ENCODE assay signal across 18 cellular contexts in genomic region chr5:68169898-68170297, GRCh38. TPM values are rescaled to one million over a fixed set of nuclear protein-coding genes. Genes with fewer than 3 reads are reported as not detected.
A peak's percentile ranks its signal among the peaks of the same experiment; 100 is the strongest.
DNase-seq lines count a peak whose midpoint lies in the region; ATAC-seq and TF ChIP-seq lines count a peak whose summit lies in the region.
"Had no signal": no experiment of that assay in that cellular context is flagged by ENCODE, and none has a peak within 500 bp of the region (broad histone marks: within the 10 kb centered on the region; RNA-seq: fewer than 3 reads in every experiment).

No MANE protein-coding gene starts in this region.

- CTCF ChIA-PET in GM10248 (lab: Yijun Ruan, JAX), result no interaction called here

- no peak overlapping the region for H3K27ac Mint-ChIP-seq in endodermal cell
- H3K27ac Mint-ChIP-seq: activated CD8-positive, alpha-beta T cell treated with anti-CD3 and anti-CD28 coated beads for 36 hours; activated T-helper 17 cell treated with anti-CD3 and anti-CD28 coated beads, Interleukin-2, amount 50 U/mL, for 72 hours; type B pancreatic cell had no signal

- H3K36me3 ChIP-seq in endodermal cell (ENCODE audit: control insufficient read depth, insufficient read depth, low read length) (no peaks in the 10 kb centered on the region), lower lobe of right lung (no peaks in the 10 kb centered on the region), gastrocnemius medialis (no peaks in the 10 kb centered on the region)
- H3K36me3 ChIP-seq: SJCRH30 had no signal

- H3K27ac ChIP-seq in endodermal cell (ENCODE audit: low read depth, low read length) (peak overlapping the region; percentile 65), lower lobe of right lung (no peak overlapping the region), gastrocnemius medialis (peak overlapping the region; percentile 73 to 86 (median 85))
- H3K27ac ChIP-seq: HL-60, SJCRH30 had no signal

- H3K9me3 Mint-ChIP-seq in endodermal cell, result no peaks in the 10 kb centered on the region
- H3K9me3 Mint-ChIP-seq: activated CD8-positive, alpha-beta T cell treated with anti-CD3 and anti-CD28 coated beads for 36 hours; activated T-helper 17 cell treated with anti-CD3 and anti-CD28 coated beads, Interleukin-2, amount 50 U/mL, for 72 hours; type B pancreatic cell had no signal

- H3K9ac ChIP-seq in endodermal cell (ENCODE audit: extremely low read depth, low read length, poor library complexity, severe bottlenecking), result no peak overlapping the region

- WGBS in endodermal cell (ENCODE audit: insufficient coverage in 1 of 2, insufficient read length in 1 of 2), 2 experiments, result 0% methylated on average over 1 of the region's 1 CpG; no CpG with 5 or more reads in 1 of the 2 experiments

- H3K9me3 ChIP-seq in endodermal cell (ENCODE audit: control insufficient read depth, low read length) (no peaks in the 10 kb centered on the region), lower lobe of right lung (no peaks in the 10 kb centered on the region), gastrocnemius medialis (no peaks in the 10 kb centered on the region)
- H3K9me3 ChIP-seq: SJCRH30 had no signal

- H3K4me3 Mint-ChIP-seq in endodermal cell, result no peak overlapping the region
- H3K4me3 Mint-ChIP-seq: activated CD8-positive, alpha-beta T cell treated with anti-CD3 and anti-CD28 coated beads for 36 hours; activated T-helper 17 cell treated with anti-CD3 and anti-CD28 coated beads, Interleukin-2, amount 50 U/mL, for 72 hours; type B pancreatic cell had no signal

- ATAC-seq in lower lobe of right lung (peak; percentile 17 to 57), gastrocnemius medialis (no peak), HG02970 (IDR thresholded peaks at IDR 0.05; ENCODE audit: low FRiP score, unreplicated experiment) (no peak)
- ATAC-seq: activated CD8-positive, alpha-beta T cell treated with anti-CD3 and anti-CD28 coated beads for 36 hours; activated T-helper 17 cell treated with anti-CD3 and anti-CD28 coated beads, Interleukin-2, amount 50 U/mL, for 72 hours had no signal

- no peak for TF ChIP-seq POLR2A in gastrocnemius medialis (IDR thresholded peaks at IDR 0.05)

- H3K4me1 Mint-ChIP-seq in endodermal cell, result peaks cover 19% of the 10 kb centered on the region
- H3K4me1 Mint-ChIP-seq: activated T-helper 17 cell treated with anti-CD3 and anti-CD28 coated beads, Interleukin-2, amount 50 U/mL, for 72 hours had no signal

- H3K36me3 Mint-ChIP-seq in endodermal cell (ENCODE audit: low read depth), result no peaks in the 10 kb centered on the region
- H3K36me3 Mint-ChIP-seq: type B pancreatic cell had no signal

- H3K4me3 ChIP-seq in endodermal cell (ENCODE audit: low read length), result no peak overlapping the region
- no peak overlapping the region for H3K4me3 ChIP-seq in lower lobe of right lung
- H3K4me3 ChIP-seq in gastrocnemius medialis, result no peak overlapping the region
- H3K4me3 ChIP-seq: SJCRH30 had no signal

- H3K4me1 ChIP-seq in endodermal cell (ENCODE audit: control insufficient read depth, insufficient read depth, low read length) (peaks cover 5% of the 10 kb centered on the region), lower lobe of right lung (peaks cover 3% of the 10 kb centered on the region), gastrocnemius medialis (peaks cover 27 to 31% of the 10 kb centered on the region in 2 donors)

- in situ Hi-C loops in gastrocnemius medialis (cut with MboI; ENCODE audit: low sequenced_read_pairs in 4 of 4), result no loop called here

- H3K27me3 Mint-ChIP-seq in endodermal cell (ENCODE audit: insufficient read depth), result peaks cover 7% of the 10 kb centered on the region
- H3K27me3 Mint-ChIP-seq: activated CD8-positive, alpha-beta T cell treated with anti-CD3 and anti-CD28 coated beads for 36 hours; activated T-helper 17 cell treated with anti-CD3 and anti-CD28 coated beads, Interleukin-2, amount 50 U/mL, for 72 hours had no signal

- intact Hi-C loops in lower lobe of right lung (cut with DNase I), result no loop called here
- intact Hi-C loops in gastrocnemius medialis (cut with DNase I; ENCODE audit: low total_unique reads), result loop anchor here (2.0 to 10.0 kb wide), 3 partner anchors 475 to 925 kb away; no protein-coding TSS in a partner anchor

- TF ChIP-seq CTCF in endodermal cell (conservative IDR thresholded peaks at IDR 0.05) (no peak), lower lobe of right lung (IDR thresholded peaks at IDR 0.05) (no peak), gastrocnemius medialis (IDR thresholded peaks at IDR 0.05 in 4 of 5, conservative IDR thresholded peaks at IDR 0.05 in 1 of 5) (no peak), GM10248 (IDR thresholded peaks at IDR 0.05; ENCODE audit: control extremely low read depth, extremely low read depth, low read depth, missing control alignments) (no peak)

- POLR2A ChIA-PET in GM10248 (lab: Yijun Ruan, JAX), result no interaction called here

- peak; percentile 68 for DNase-seq in LHCN-M2 (ENCODE audit: low read depth)
- no peak for DNase-seq in endodermal cell
- no peak for DNase-seq in lower lobe of right lung
- no peak for DNase-seq in gastrocnemius medialis
- DNase-seq in NK-92 treated with Interleukin-12 subunit alpha and Interleukin-12 subunit beta, amount 100 ng/mL, for 24 hours (lab: John Stamatoyannopoulos, UW), result no peak
- DNase-seq in GM10248 (ENCODE audit: extremely low spot score), result no peak
- DNase-seq in Kasumi-1 (lab: John Stamatoyannopoulos, UW), result no peak
- DNase-seq: activated CD8-positive, alpha-beta T cell treated with anti-CD3 and anti-CD28 coated beads for 36 hours; effector memory CD4-positive, alpha-beta T cell; Karpas-422; kidney glomerular epithelial cell; NCI-H2029; nucleus accumbens had no signal

- H3K27me3 ChIP-seq in endodermal cell (ENCODE audit: control insufficient read depth, insufficient read depth, low read length, poor library complexity, severe bottlenecking), result no peaks in the 10 kb centered on the region
- H3K27me3 ChIP-seq in lower lobe of right lung (ENCODE audit: low read depth), result no peaks in the 10 kb centered on the region
- H3K27me3 ChIP-seq in gastrocnemius medialis, result no peaks in the 10 kb centered on the region
- H3K27me3 ChIP-seq: SJCRH30 had no signal

RNA-seq across cellular contexts. Expression of gene PIK3R1, which starts 45.7 kb away (rescaled TPM):
- 11.0 and 16.5 TPM in 2 replicates for total RNA-seq in LHCN-M2 (2014; rRNA removed)
- 3.4 TPM for polyA plus RNA-seq in LHCN-M2 (2012)
- total RNA-seq in endodermal cell, result 10 to 100 TPM; 29.8 to 30.2 TPM
- polyA plus RNA-seq in endodermal cell (2013, experiment 1 of 2), result 29.8 TPM
- 31.2 TPM for polyA plus RNA-seq in endodermal cell (2013, experiment 2 of 2)
- 122 TPM for total RNA-seq in lower lobe of right lung
- total RNA-seq in gastrocnemius medialis, result 100 to 1,000 TPM in 2 of 4 donors, 10 to 100 TPM in 2; 87.2 to 129 (median 100) TPM

Comparison
In these comparisons a context has a peak if more than half of its experiments do, and no peak if none do; other contexts are left out.
1. ATAC-seq: peak in lower lobe of right lung (2 of 2); none in gastrocnemius medialis (0 of 2) and HG02970 (single experiment).